8 cellular contexts compared by ENCODE assay signal in the genomic region with DNA sequence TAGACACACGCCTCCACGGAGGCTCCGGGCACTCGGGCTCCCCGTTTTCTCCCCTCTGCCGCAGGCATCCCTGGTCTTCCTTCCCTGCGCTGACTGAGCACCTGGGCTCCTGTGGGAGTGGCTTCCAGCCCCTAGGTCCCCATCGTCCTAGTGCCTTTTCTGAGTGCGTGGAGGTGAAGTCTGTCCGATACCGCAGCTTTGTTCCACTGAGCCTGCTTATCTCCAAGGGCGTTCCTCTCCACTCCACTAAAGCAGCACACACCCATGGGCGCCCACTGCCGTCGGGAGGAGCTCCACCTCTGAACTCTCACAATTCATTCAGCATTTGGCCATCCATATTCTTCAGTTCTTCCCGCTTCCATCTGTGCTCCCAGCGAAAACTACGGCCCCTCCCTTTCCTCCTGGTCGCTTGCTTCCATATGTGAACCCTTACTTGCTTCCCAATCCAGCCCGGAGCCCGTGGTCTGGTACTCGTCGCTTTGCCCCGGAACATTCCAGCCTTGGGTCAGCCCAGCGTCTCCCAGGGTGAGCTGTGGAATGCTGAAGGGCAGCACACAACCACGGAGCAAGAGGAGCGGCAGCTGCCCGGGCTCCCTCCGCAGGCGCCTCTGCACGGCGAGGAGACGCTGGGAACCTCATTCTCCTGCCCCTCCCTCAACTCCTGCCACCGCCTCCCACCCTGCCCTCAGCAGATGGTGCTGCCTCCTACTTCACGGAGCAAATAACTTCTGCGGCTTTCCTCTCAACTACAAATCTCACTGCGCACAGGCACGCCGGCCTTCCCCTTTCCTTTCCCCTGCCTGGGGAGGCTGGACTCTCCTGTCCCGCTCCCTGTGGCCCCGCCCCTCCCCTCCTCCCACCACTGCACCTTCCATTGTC. TPM values are rescaled to one million over a fixed set of nuclear protein-coding genes. Genes with fewer than 3 reads are reported as not detected.
DNase-seq lines count a peak whose midpoint lies in the region; ATAC-seq and TF ChIP-seq lines count a peak whose summit lies in the region.

No MANE protein-coding gene starts in this region.

- no peak; the same call in 1 of the 2 replicates for TF ChIP-seq CTCF in AG04450 (IDR thresholded peaks at IDR 0.05; ENCODE audit: low read depth, low read length)
- TF ChIP-seq CTCF in GM20000 (IDR thresholded peaks at IDR 0.05; ENCODE audit: extremely low read depth, missing control alignments): no peak
- TF ChIP-seq CTCF in PC-3 (conservative IDR thresholded peaks at IDR 0.05; ENCODE audit: low read depth, low read length): no peak; the same call in 1 of the 2 replicates
- TF ChIP-seq CTCF in adrenal gland (IDR thresholded peaks at IDR 0.05): peak in 1 of 6 experiments; percentile 1
- no peak for TF ChIP-seq CTCF in heart right ventricle (IDR thresholded peaks at IDR 0.05)
- TF ChIP-seq CTCF in ovary (IDR thresholded peaks at IDR 0.05): peak in 1 of 3 donors; percentile 5

- intact Hi-C loops in PC-3 (cut with micrococcal nuclease) (loop anchor here (2.0 kb wide), 1 partner anchor 126 kb away; no protein-coding TSS in a partner anchor), adrenal gland (cut with DNase I) (no loop called here), heart right ventricle (cut with DNase I) (loop anchor here in 4 of 10 donors (5.0 to 10.0 kb wide), 3 partner anchors 54 to 192 kb away; partner anchors contain the start of gene IL6R (in 2 of the 4)), ovary (cut with DNase I) (loop anchor here in 1 of 4 donors (10.0 kb wide), 1 partner anchor 52 kb away; the partner anchor contains the start of gene IL6R)

- TF ChIP-seq POLR2A in adrenal gland (IDR thresholded peaks at IDR 0.05): peak in 1 of 2 donors; percentile 37
- TF ChIP-seq POLR2A in ovary (IDR thresholded peaks at IDR 0.05): peak; percentile 3

- peak overlapping the region; percentile 44 for H3K4me3 ChIP-seq in AG04450 (ENCODE audit: low read depth, low read length)
- peak overlapping the region; percentile 69 for H3K4me3 ChIP-seq in PC-3 (ENCODE audit: low read length)
- peak overlapping the region in 2 of 4 donors; percentile 23 to 44 for H3K4me3 ChIP-seq in adrenal gland
- H3K4me3 ChIP-seq in heart right ventricle: peak overlapping the region; percentile 29 to 56 (median 50)
- H3K4me3 ChIP-seq in ovary: peak overlapping the region; percentile 32

- H3K4me1 ChIP-seq in PC-3 (ENCODE audit: insufficient read depth, low read length) (peaks cover 18% of the 10 kb centered on the region; the same call in 1 of the 2 replicates), adrenal gland (replicated peaks in 1 of 2) (peaks cover 12 to 17% of the 10 kb centered on the region in 2 donors), heart right ventricle (peaks cover 4 to 28% (median 15%) of the 10 kb centered on the region in 9 donors), ovary (ENCODE audit: insufficient read depth) (peaks cover 12% of the 10 kb centered on the region)

- POLR2A ChIA-PET in AG04450 (lab: Yijun Ruan, JAX): interaction anchor here (0.6 to 0.7 kb wide), 2 partner anchors 92 to 137 kb away, joined by 3 to 4 read pairs; no protein-coding TSS in a partner anchor
- POLR2A ChIA-PET in PC-3 (lab: Charles Lee; ENCODE audit: unreplicated experiment): interaction anchor here (0.5 kb wide), 1 partner anchor 621 kb away, joined by 26 read pairs; no protein-coding TSS in a partner anchor

- ATAC-seq in PC-3: peak; percentile 76
- ATAC-seq in heart right ventricle: peak; percentile 44 to 72 (median 66)
- ATAC-seq in HG03025 (IDR thresholded peaks at IDR 0.05; ENCODE audit: low FRiP score, unreplicated experiment): no peak
- ATAC-seq in HG03196 (IDR thresholded peaks at IDR 0.05; ENCODE audit: unreplicated experiment): no peak

- H3K27ac ChIP-seq in AG04450 (ENCODE audit: low read depth, low read length) (no peak overlapping the region), PC-3 (ENCODE audit: low read length) (no peak overlapping the region), adrenal gland (peak overlapping the region in 3 of 5 donors; percentile 49 to 84 (median 69)), heart right ventricle (peak overlapping the region in 9 of 10 donors; percentile 22 to 75 (median 50)), ovary (peak overlapping the region; percentile 39 to 49)

- no peak overlapping the region for H3K9ac ChIP-seq in PC-3 (ENCODE audit: low read length)

- CTCF ChIA-PET in AG04450 (lab: Charles Lee): interaction anchor here (0.6 to 12.9 kb wide), 7 partner anchors 8 to 1412 kb away, joined by 3 to 145 read pairs (median 4); no protein-coding TSS in a partner anchor
- CTCF ChIA-PET in PC-3 (lab: Charles Lee): interaction anchor here (0.6 to 0.7 kb wide), 2 partner anchors 13 to 18 kb away, joined by 4 to 7 read pairs; no protein-coding TSS in a partner anchor

- H3K36me3 ChIP-seq in PC-3 (ENCODE audit: low read depth, low read length) (no peaks in the 10 kb centered on the region), adrenal gland (replicated peaks in 1 of 2) (peaks cover 0 to 13% of the 10 kb centered on the region in 2 donors), heart right ventricle (peaks cover 0 to 22% (median 13%) of the 10 kb centered on the region in 9 donors), ovary (no peaks in the 10 kb centered on the region)

- no peaks in the 10 kb centered on the region for H3K9me2 ChIP-seq in PC-3 (replicated peaks; ENCODE audit: low read length)

- DNase-seq in AG04450 (ENCODE audit: low read depth, low spot score) (no peak), GM20000 (ENCODE audit: low spot score) (peak; percentile 61), PC-3 (peak; percentile 37), adrenal gland (peak; percentile 45 to 78 (median 60)), heart right ventricle (peak; percentile 53 to 54), ovary (peak; percentile 46 to 70 (median 51))

- H3K4me2 ChIP-seq in PC-3 (ENCODE audit: low read length): peak overlapping the region; percentile 93

- H3K9me3 ChIP-seq in AG04450 (ENCODE audit: control insufficient read depth, insufficient read depth, low read length) (no peaks in the 10 kb centered on the region), PC-3 (ENCODE audit: low read length) (no peaks in the 10 kb centered on the region), adrenal gland (replicated peaks in 1 of 3) (no peaks in the 10 kb centered on the region), heart right ventricle (no peaks in the 10 kb centered on the region), ovary (no peaks in the 10 kb centered on the region)

- no peaks in the 10 kb centered on the region for H3F3A ChIP-seq in PC-3 (ENCODE audit: low read length, unreplicated experiment)

- no peaks in the 10 kb centered on the region for H3K79me2 ChIP-seq in PC-3 (ENCODE audit: low read length)

- H4K20me1 ChIP-seq in PC-3 (ENCODE audit: low read length): no peaks in the 10 kb centered on the region

- BruUV-seq in PC-3 (replicated peaks; lab: Mats Ljungman, UMichigan): no TSS peak

- peak overlapping the region; percentile 90 for H2AFZ ChIP-seq in PC-3 (ENCODE audit: low read length)

- TF ChIP-seq EP300 in ovary (IDR thresholded peaks at IDR 0.05): no peak

- WGBS in adrenal gland, 4 donors: 5 to 10% (median 6%) methylated on average over 26 to 41 of the region's 41 CpGs
- 3% methylated on average over 41 of the region's 41 CpGs for WGBS in heart right ventricle, 2 donors
- WGBS in ovary, 3 donors: 1 to 2% (median 1%) methylated on average over 41 of the region's 41 CpGs

- peaks cover 5% of the 10 kb centered on the region for H3K27me3 ChIP-seq in AG04450 (ENCODE audit: control insufficient read depth, insufficient read depth, low read length)
- no peaks in the 10 kb centered on the region for H3K27me3 ChIP-seq in PC-3 (ENCODE audit: low read length)
- no peaks in the 10 kb centered on the region for H3K27me3 ChIP-seq in adrenal gland
- peaks cover 0 to 14% (median 0%) of the 10 kb centered on the region in 7 donors for H3K27me3 ChIP-seq in heart right ventricle
- no peaks in the 10 kb centered on the region for H3K27me3 ChIP-seq in ovary

RNA-seq across cellular contexts. Expression of gene ATP8B2, which starts 27.5 kb away (rescaled TPM):
- polyA plus RNA-seq in AG04450 (2011; rRNA removed) (42.5 and 45.7 TPM in 2 replicates), adrenal gland (10 to 100 TPM in 2 of 3 donors, 1 to 10 TPM in 1; 9.9 to 15.4 (median 11.6) TPM), heart right ventricle (10 to 100 TPM in 1 of 2 donors, 1 to 10 TPM in 1; 8.0 to 16.8 TPM), ovary (10 to 100 TPM; 53.0 to 54.7 TPM)
- 52.4 and 56.3 TPM in 2 replicates for polyA minus RNA-seq in AG04450 (2011; rRNA and poly(A)+ RNA removed)
- total RNA-seq in PC-3 (2014; rRNA removed) (25.7 and 36.3 TPM in 2 replicates), adrenal gland (10 to 100 TPM; 21.2 to 80.8 (median 26.3) TPM), heart right ventricle (10 to 100 TPM; 10.3 to 17.3 (median 13.3) TPM), ovary (100 to 1,000 TPM in 1 of 7 donors, 10 to 100 TPM in 6; 59.7 to 112 (median 83.7) TPM)

RNA-seq across cellular contexts. Expression of gene AQP10, which starts 31.9 kb away (rescaled TPM):
- not detected in 2 replicates for polyA plus RNA-seq in AG04450 (2011; rRNA removed)
- polyA minus RNA-seq in AG04450 (2011; rRNA and poly(A)+ RNA removed): not detected in 2 replicates
- not detected in 2 replicates for total RNA-seq in PC-3 (2014; rRNA removed)
- total RNA-seq in adrenal gland: not detected
- not detected for polyA plus RNA-seq in adrenal gland
- 1 to 10 TPM in 1 of 10 donors, under 1 TPM in 6, not detected in 3; 0.12 to 1.5 (median 0.48) TPM for total RNA-seq in heart right ventricle
- under 1 TPM in 1 of 2 donors, not detected in 1; 0.35 TPM for polyA plus RNA-seq in heart right ventricle
- 1 to 10 TPM in 1 of 7 donors, under 1 TPM in 1, not detected in 5; 0.23 to 1.0 TPM for total RNA-seq in ovary
- under 1 TPM in 1 of 2 donors, not detected in 1; 0.13 TPM for polyA plus RNA-seq in ovary

RNA-seq across cellular contexts. Expression of gene IL6R, which starts 52.3 kb away (rescaled TPM):
- 5.9 and 6.1 TPM in 2 replicates for polyA plus RNA-seq in AG04450 (2011; rRNA removed)
- polyA minus RNA-seq in AG04450 (2011; rRNA and poly(A)+ RNA removed): 8.3 and 14.7 TPM in 2 replicates
- total RNA-seq in PC-3 (2014; rRNA removed): 16.1 and 43.3 TPM in 2 replicates
- 10 to 100 TPM; 10.8 to 43.0 (median 25.1) TPM for total RNA-seq in adrenal gland
- polyA plus RNA-seq in adrenal gland: 1 to 10 TPM; 4.4 to 5.4 (median 5.3) TPM
- 10 to 100 TPM in 5 of 10 donors, 1 to 10 TPM in 5; 6.1 to 16.2 (median 10.0) TPM for total RNA-seq in heart right ventricle
- polyA plus RNA-seq in heart right ventricle: 1 to 10 TPM; 2.9 to 6.2 TPM
- total RNA-seq in ovary: 10 to 100 TPM in 6 of 7 donors, 1 to 10 TPM in 1; 7.5 to 37.0 (median 12.9) TPM
- polyA plus RNA-seq in ovary: 1 to 10 TPM; 6.5 to 9.1 TPM

Comparison
In these comparisons a context has a peak if more than half of its experiments do, and no peak if none do; other contexts are left out.
1. H3K27ac ChIP-seq: peak in adrenal gland (3 of 5), heart right ventricle (9 of 10) and ovary (2 of 2); none in AG04450 (single experiment) and PC-3 (single experiment).
2. ATAC-seq: peak in PC-3 (single experiment) and heart right ventricle (8 of 8); none in HG03025 (single experiment) and HG03196 (single experiment).